ENCODE assay signal across 8 cellular contexts in the genomic region with DNA sequence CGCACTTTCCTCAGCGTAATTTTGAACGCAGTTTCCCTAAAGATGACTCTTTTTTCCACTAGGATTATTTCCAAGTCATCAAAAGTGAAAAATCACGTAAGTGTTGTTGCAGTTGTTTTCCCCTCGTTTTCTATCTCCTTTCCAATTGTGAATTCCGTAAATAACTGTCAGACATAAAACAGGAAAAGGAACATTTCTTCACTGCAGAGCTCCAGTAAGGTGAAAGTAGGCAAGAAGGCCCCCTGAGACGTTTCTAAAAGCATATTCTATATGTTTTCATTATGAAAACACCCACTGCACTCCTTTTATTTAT. TPM values are rescaled to one million over a fixed set of nuclear protein-coding genes. Genes with fewer than 3 reads are reported as not detected.
A peak's percentile ranks its signal among the peaks of the same experiment; 100 is the strongest.
DNase-seq lines count a peak whose midpoint lies in the region; ATAC-seq and TF ChIP-seq lines count a peak whose summit lies in the region.

No MANE protein-coding gene starts in this region.

- BruUV-seq in PC-3 (replicated peaks; lab: Mats Ljungman, UMichigan): no TSS peak

- H3K4me2 ChIP-seq in PC-3 (ENCODE audit: low read length) (peak overlapping the region; percentile 95), neural progenitor cell (peak overlapping the region; percentile 87)

- H4K20me1 ChIP-seq in PC-3 (ENCODE audit: low read length) (no peaks in the 10 kb centered on the region), neural progenitor cell (ENCODE audit: low read depth) (peaks cover 16% of the 10 kb centered on the region)

- intact Hi-C loops in CD8-positive, alpha-beta T cell (cut with DNase I, micrococcal nuclease): loop anchor here in 1 of 2 experiments (2.0 kb wide), 1 partner anchor 40 kb away; no protein-coding TSS in a partner anchor
- intact Hi-C loops in PC-3 (cut with micrococcal nuclease): no loop called here

- CTCF ChIA-PET in CD8-positive, alpha-beta T cell (lab: Charles Lee): interaction anchor here (0.8 to 3.7 kb wide), 10 partner anchors 15 to 235 kb away, joined by 3 to 15 read pairs (median 4); no protein-coding TSS in a partner anchor
- CTCF ChIA-PET in PC-3 (lab: Charles Lee): no interaction called here

- H3K9me3 Mint-ChIP-seq in CD8-positive, alpha-beta T cell: no peaks in the 10 kb centered on the region
- H3K9me3 Mint-ChIP-seq in endothelial cell (ENCODE audit: unreplicated experiment) (no peaks in the 10 kb centered on the region), neural progenitor cell (no peaks in the 10 kb centered on the region)

- TF ChIP-seq CTCF in CD8-positive, alpha-beta T cell (IDR thresholded peaks at IDR 0.05): no peak
- TF ChIP-seq CTCF in PC-3 (conservative IDR thresholded peaks at IDR 0.05; ENCODE audit: low read depth, low read length) (no peak), endothelial cell (IDR thresholded peaks at IDR 0.05; ENCODE audit: unreplicated experiment) (no peak), neural progenitor cell (IDR thresholded peaks at IDR 0.05) (no peak), omental fat pad (IDR thresholded peaks at IDR 0.05) (no peak)

- peak overlapping the region; percentile 99 for H3K27ac ChIP-seq in CD8-positive, alpha-beta T cell (ENCODE audit: low read depth, low read length)
- H3K27ac ChIP-seq in PC-3 (ENCODE audit: low read length) (peak overlapping the region; percentile 46), neural progenitor cell (no peak overlapping the region)

- no peaks in the 10 kb centered on the region for H3K9me2 ChIP-seq in PC-3 (replicated peaks; ENCODE audit: low read length)

- no peak for ATAC-seq in CD8-positive, alpha-beta T cell
- ATAC-seq in PC-3 (peak; percentile 9; the same call in 1 of the 2 replicates), omental fat pad (ENCODE audit: low FRiP score) (no peak), HG03460 (IDR thresholded peaks at IDR 0.05; ENCODE audit: unreplicated experiment) (no peak), GM18498 (IDR thresholded peaks at IDR 0.05; ENCODE audit: unreplicated experiment) (no peak)

- peak overlapping the region; percentile 72 for H3K4me3 ChIP-seq in CD8-positive, alpha-beta T cell (ENCODE audit: low read depth, low read length)
- peak overlapping the region; percentile 80 for H3K4me3 ChIP-seq in PC-3 (ENCODE audit: low read length)
- H3K4me3 ChIP-seq in neural progenitor cell: peak overlapping the region; percentile 70

- DNase-seq in CD8-positive, alpha-beta T cell: no peak
- no peak for DNase-seq in PC-3
- DNase-seq in endothelial cell (ENCODE audit: low spot score): no peak
- no peak for DNase-seq in neural progenitor cell (ENCODE audit: low spot score)
- no peak for DNase-seq in omental fat pad (ENCODE audit: low spot score)
- no peak for DNase-seq in cerebellar nuclear complex (lab: John Stamatoyannopoulos, UW)

- H2AFZ ChIP-seq in PC-3 (ENCODE audit: low read length) (peak overlapping the region; percentile 66), neural progenitor cell (replicated peaks) (peak overlapping the region; percentile 77)

- POLR2A ChIA-PET in CD8-positive, alpha-beta T cell (lab: Charles Lee): interaction anchor here (0.7 to 4.2 kb wide), 21 partner anchors 8 to 524 kb away, joined by 3 to 43 read pairs (median 14); a partner anchor contains a TSS
- POLR2A ChIA-PET in PC-3 (lab: Charles Lee; ENCODE audit: unreplicated experiment): no interaction called here

- H3K36me3 ChIP-seq in CD8-positive, alpha-beta T cell (ENCODE audit: insufficient read depth, low read length): no peaks in the 10 kb centered on the region
- H3K36me3 ChIP-seq in PC-3 (ENCODE audit: low read depth, low read length) (no peaks in the 10 kb centered on the region), neural progenitor cell (no peaks in the 10 kb centered on the region)

- H3K36me3 Mint-ChIP-seq in CD8-positive, alpha-beta T cell: peaks cover 32% of the 10 kb centered on the region
- peaks cover 3% of the 10 kb centered on the region for H3K36me3 Mint-ChIP-seq in endothelial cell (ENCODE audit: low read depth, unreplicated experiment)
- H3K36me3 Mint-ChIP-seq in neural progenitor cell: no peaks in the 10 kb centered on the region

- H3K79me2 ChIP-seq in PC-3 (ENCODE audit: low read length) (peaks cover 41% of the 10 kb centered on the region), neural progenitor cell (ENCODE audit: low read depth) (no peaks in the 10 kb centered on the region)

- H3K27me3 ChIP-seq in CD8-positive, alpha-beta T cell (ENCODE audit: insufficient read depth, low read length): no peaks in the 10 kb centered on the region
- H3K27me3 ChIP-seq in PC-3 (ENCODE audit: low read length): no peaks in the 10 kb centered on the region
- H3K27me3 ChIP-seq in neural progenitor cell: peaks cover 44% of the 10 kb centered on the region

- H3K9ac ChIP-seq in PC-3 (ENCODE audit: low read length) (peak overlapping the region; percentile 79), neural progenitor cell (peak overlapping the region; percentile 36)

- H3F3A ChIP-seq in PC-3 (ENCODE audit: low read length, unreplicated experiment) (no peaks in the 10 kb centered on the region), neural progenitor cell (ENCODE audit: low read depth) (peaks cover 3% of the 10 kb centered on the region)

- peak overlapping the region; percentile 98 for H3K27ac Mint-ChIP-seq in CD8-positive, alpha-beta T cell
- H3K27ac Mint-ChIP-seq in endothelial cell (ENCODE audit: unreplicated experiment) (peak overlapping the region; percentile 98), neural progenitor cell (no peak overlapping the region)

- peaks cover 63% of the 10 kb centered on the region for H3K4me1 Mint-ChIP-seq in CD8-positive, alpha-beta T cell (ENCODE audit: low read depth)
- H3K4me1 Mint-ChIP-seq in endothelial cell (ENCODE audit: unreplicated experiment): peaks cover 27% of the 10 kb centered on the region
- peaks cover 9% of the 10 kb centered on the region for H3K4me1 Mint-ChIP-seq in neural progenitor cell

- no peaks in the 10 kb centered on the region for H3K27me3 Mint-ChIP-seq in CD8-positive, alpha-beta T cell (ENCODE audit: low read depth)
- H3K27me3 Mint-ChIP-seq in endothelial cell (ENCODE audit: unreplicated experiment) (peaks cover 4% of the 10 kb centered on the region), neural progenitor cell (ENCODE audit: insufficient read depth, low read depth) (peaks cover 13% of the 10 kb centered on the region)

- peak overlapping the region; percentile 91 for H3K4me3 Mint-ChIP-seq in CD8-positive, alpha-beta T cell
- H3K4me3 Mint-ChIP-seq in endothelial cell (ENCODE audit: unreplicated experiment) (peak overlapping the region; percentile 93), neural progenitor cell (peak overlapping the region; percentile 84)

- no peaks in the 10 kb centered on the region for H3K9me3 ChIP-seq in CD8-positive, alpha-beta T cell (ENCODE audit: low read length)
- H3K9me3 ChIP-seq in PC-3 (ENCODE audit: low read length): no peaks in the 10 kb centered on the region
- no peaks in the 10 kb centered on the region for H3K9me3 ChIP-seq in neural progenitor cell (ENCODE audit: low read depth)

- H3K4me1 ChIP-seq in CD8-positive, alpha-beta T cell (ENCODE audit: insufficient read depth, low read length): peaks cover 50% of the 10 kb centered on the region
- H3K4me1 ChIP-seq in PC-3 (ENCODE audit: insufficient read depth, low read length) (peaks cover 20% of the 10 kb centered on the region), neural progenitor cell (peaks cover 3% of the 10 kb centered on the region)

RNA-seq across cellular contexts. Expression of a gene that starts 17.7 kb away (rescaled TPM):
- 10 to 100 TPM; 30.8 to 31.0 TPM for total RNA-seq in CD8-positive, alpha-beta T cell
- 9.1 and 11.9 TPM in 2 replicates for total RNA-seq in PC-3 (2014; rRNA removed)
- total RNA-seq in endothelial cell (ENCODE audit: unreplicated experiment): 15.6 TPM
- total RNA-seq in neural progenitor cell (ENCODE audit: low replicate concordance): 2.0 and 2.1 TPM in 2 replicates
- total RNA-seq in omental fat pad: 10 to 100 TPM; 14.9 to 47.3 (median 26.9) TPM
